ENCODE assay signal across 14 cellular contexts in the genomic region with DNA sequence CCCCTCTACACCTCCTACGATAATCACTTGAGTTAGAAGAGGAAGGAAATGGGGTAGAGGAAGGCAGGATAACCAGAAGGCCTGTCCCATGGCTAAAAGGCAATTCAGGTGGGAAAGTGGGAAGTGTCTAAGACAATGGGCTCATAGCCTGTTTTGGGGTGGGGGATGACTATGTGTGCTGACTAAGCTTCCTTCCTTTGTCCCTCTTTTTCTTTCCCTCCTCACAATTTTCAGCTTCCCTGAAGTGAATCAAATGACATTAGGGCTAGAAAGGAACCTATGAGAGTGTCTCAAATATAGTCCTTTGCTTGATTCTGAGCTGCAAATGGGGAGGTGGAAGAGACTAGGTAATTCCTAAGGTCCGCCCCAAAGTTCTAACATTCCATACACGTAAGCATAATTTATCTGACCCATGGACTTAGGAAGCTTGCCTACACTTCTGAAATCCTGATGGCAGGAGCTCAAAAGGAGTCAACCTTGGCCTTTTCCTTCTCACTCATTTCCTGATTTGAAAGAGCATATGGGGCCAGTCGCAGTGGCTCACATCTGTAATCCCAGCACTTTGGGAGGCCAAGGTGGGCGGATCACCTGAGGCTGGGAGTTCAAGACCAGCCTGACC. TPM values are rescaled to one million over a fixed set of nuclear protein-coding genes. Genes with fewer than 3 reads are reported as not detected.
DNase-seq lines count a peak whose midpoint lies in the region; ATAC-seq, FAIRE-seq and TF ChIP-seq lines count a peak whose summit lies in the region.
"Had no signal": no experiment of that assay in that cellular context is flagged by ENCODE, and none has a peak within 500 bp of the region (broad histone marks: within the 10 kb centered on the region; RNA-seq: fewer than 3 reads in every experiment).

No MANE protein-coding gene starts in this region.

- no peaks in the 10 kb centered on the region for H3K79me2 ChIP-seq in K562 (ENCODE audit: control insufficient read depth, insufficient read depth, low read length)

- H3K9me3 Mint-ChIP-seq in activated naive CD4-positive, alpha-beta T cell treated with anti-CD3 and anti-CD28 coated beads, Interleukin-2, amount 50 U/mL, for 24 hours = no peaks in the 10 kb centered on the region
- H3K9me3 Mint-ChIP-seq in stimulated activated effector memory CD8-positive, alpha-beta T cell treated with anti-CD3 and anti-CD28 coated beads, Interleukin-12 subunit alpha, Interleukin-12 subunit beta, amount 100 ng/mL, for 72 hours = no peaks in the 10 kb centered on the region

- no peaks in the 10 kb centered on the region for H4K20me1 ChIP-seq in K562 (replicated peaks; ENCODE audit: control insufficient read depth, insufficient read depth, low read length)
- H4K20me1 ChIP-seq: BLaER1 had no signal

- H3K4me1 ChIP-seq in K562 (replicated peaks in 1 of 2; ENCODE audit: control insufficient read depth in 2 of 2, insufficient read depth in 2 of 2, low read length in 2 of 2) (peaks cover 18 to 37% of the 10 kb centered on the region in 2 experiments), colonic mucosa (no peaks in the 10 kb centered on the region)
- H3K4me1 ChIP-seq: BLaER1 had no signal

- TF ChIP-seq CTCF in K562 (IDR thresholded peaks at IDR 0.05 in 2 of 3, conservative IDR thresholded peaks at IDR 0.05 in 1 of 3; ENCODE audit: insufficient read depth in 2 of 3, low read depth in 1 of 3, low read length in 3 of 3) (no peak), fibroblast of pulmonary artery (IDR thresholded peaks at IDR 0.05; ENCODE audit: low read length, missing control alignments) (no peak), colonic mucosa (IDR thresholded peaks at IDR 0.05) (no peak)

- H2AFZ ChIP-seq in K562 (ENCODE audit: low read depth, low read length) = no peak overlapping the region

- H3K9ac ChIP-seq in K562 (ENCODE audit: insufficient read depth in 1 of 2, low read depth in 2 of 2, low read length in 2 of 2) (no peak overlapping the region), colonic mucosa (ENCODE audit: low read depth in 2 of 2, low read length in 2 of 2) (no peak overlapping the region)
- H3K9ac ChIP-seq: BLaER1 had no signal

- peak overlapping the region; percentile 30 for H3K27ac Mint-ChIP-seq in activated naive CD4-positive, alpha-beta T cell treated with anti-CD3 and anti-CD28 coated beads, Interleukin-2, amount 50 U/mL, for 24 hours
- peak overlapping the region; percentile 64 for H3K27ac Mint-ChIP-seq in stimulated activated effector memory CD8-positive, alpha-beta T cell treated with anti-CD3 and anti-CD28 coated beads, Interleukin-12 subunit alpha, Interleukin-12 subunit beta, amount 100 ng/mL, for 72 hours

- no peak for TF ChIP-seq EP300 in K562 (IDR thresholded peaks at IDR 0.05; ENCODE audit: low read length)

- 86% methylated on average over 5 of the region's 5 CpGs for WGBS in K562 (ENCODE audit: insufficient coverage, low coverage, missing lambda C conversion rate)

- H3K27me3 Mint-ChIP-seq in activated naive CD4-positive, alpha-beta T cell treated with anti-CD3 and anti-CD28 coated beads, Interleukin-2, amount 50 U/mL, for 24 hours = no peaks in the 10 kb centered on the region

- no peaks in the 10 kb centered on the region for H3K9me1 ChIP-seq in K562 (ENCODE audit: control insufficient read depth, insufficient read depth, low read length)

- H3K36me3 Mint-ChIP-seq in activated naive CD4-positive, alpha-beta T cell treated with anti-CD3 and anti-CD28 coated beads, Interleukin-2, amount 50 U/mL, for 24 hours = peaks cover 18% of the 10 kb centered on the region
- peaks cover 99% of the 10 kb centered on the region for H3K36me3 Mint-ChIP-seq in stimulated activated effector memory CD8-positive, alpha-beta T cell treated with anti-CD3 and anti-CD28 coated beads, Interleukin-12 subunit alpha, Interleukin-12 subunit beta, amount 100 ng/mL, for 72 hours

- DNase-seq in activated naive CD4-positive, alpha-beta T cell treated with Interleukin-2 at 50 U/mL for 16 hours = no peak
- DNase-seq in K562 (ENCODE audit: extremely low read depth in 1 of 4, low spot score in 3 of 4) (no peak), fibroblast of pulmonary artery (ENCODE audit: low read depth) (peak; percentile 54), GM19239 (ENCODE audit: insufficient read length, low spot score) (no peak), colonic mucosa (no peak)
- DNase-seq in stimulated activated effector memory CD8-positive, alpha-beta T cell treated with anti-CD3 and anti-CD28 coated beads, Interleukin-12 subunit alpha, Interleukin-12 subunit beta, amount 100 ng/mL, for 72 hours (ENCODE audit: low spot score in 2 of 2) = no peak
- DNase-seq: 8988T, AML-193, DMS53, GF-D8 had no signal

- no peaks in the 10 kb centered on the region for H3K4me1 Mint-ChIP-seq in activated naive CD4-positive, alpha-beta T cell treated with anti-CD3 and anti-CD28 coated beads, Interleukin-2, amount 50 U/mL, for 24 hours
- H3K4me1 Mint-ChIP-seq in stimulated activated effector memory CD8-positive, alpha-beta T cell treated with anti-CD3 and anti-CD28 coated beads, Interleukin-12 subunit alpha, Interleukin-12 subunit beta, amount 100 ng/mL, for 72 hours = peaks cover 30% of the 10 kb centered on the region

- H3K4me3 ChIP-seq in K562 (no peak overlapping the region), fibroblast of pulmonary artery (replicated peaks; ENCODE audit: low read depth, low read length) (no peak overlapping the region), colonic mucosa (no peak overlapping the region)
- H3K4me3 ChIP-seq: BLaER1 had no signal

- intact Hi-C loops in K562 (cut with micrococcal nuclease) (no loop called here), colonic mucosa (cut with DNase I) (no loop called here)

- H3K4me2 ChIP-seq in K562 (ENCODE audit: insufficient read depth, low read length) = no peak overlapping the region
- H3K4me2 ChIP-seq: BLaER1 had no signal

- no peak for FAIRE-seq in K562 (lab: Jason Lieb, UNC)
- no peak for FAIRE-seq in GM19239 (lab: Jason Lieb, UNC)
- FAIRE-seq: HTR-8/SVneo had no signal

- POLR2A ChIA-PET in K562 (lab: Yijun Ruan, JAX) = interaction anchor here (0.6 to 1.7 kb wide), 3 partner anchors 11 to 227 kb away, joined by 3 to 6 read pairs (median 3); no protein-coding TSS in a partner anchor

- TF ChIP-seq RAD21 in K562 (CRISPR knock-in tag; conservative IDR thresholded peaks at IDR 0.05 in 1 of 2, IDR thresholded peaks at IDR 0.05 in 1 of 2) = no peak

- H3K27ac ChIP-seq in K562 (ENCODE audit: extremely low read depth, low read depth, low read length) = no peak overlapping the region; the same call in 2 of the 3 replicates
- no peak overlapping the region for H3K27ac ChIP-seq in colonic mucosa
- H3K27ac ChIP-seq: BLaER1 had no signal

- H3K4me3 Mint-ChIP-seq in activated naive CD4-positive, alpha-beta T cell treated with anti-CD3 and anti-CD28 coated beads, Interleukin-2, amount 50 U/mL, for 24 hours = no peak overlapping the region
- no peak overlapping the region for H3K4me3 Mint-ChIP-seq in stimulated activated effector memory CD8-positive, alpha-beta T cell treated with anti-CD3 and anti-CD28 coated beads, Interleukin-12 subunit alpha, Interleukin-12 subunit beta, amount 100 ng/mL, for 72 hours

- H3K27me3 ChIP-seq in K562 (ENCODE audit: control insufficient read depth in 2 of 2, insufficient read depth in 2 of 2, low read length in 2 of 2) (no peaks in the 10 kb centered on the region), colonic mucosa (no peaks in the 10 kb centered on the region)
- H3K27me3 ChIP-seq: BLaER1 had no signal

- BruUV-seq in K562 (replicated peaks; lab: Mats Ljungman, UMichigan) = no TSS peak

- H3K9me3 ChIP-seq in K562 (replicated peaks; ENCODE audit: control insufficient read depth, insufficient read depth, low read depth, low read length) (no peaks in the 10 kb centered on the region), colonic mucosa (no peaks in the 10 kb centered on the region)
- H3K9me3 ChIP-seq: BLaER1 had no signal

- in situ Hi-C loops in K562 (cut with MboI) = no loop called here

- peaks cover 48% of the 10 kb centered on the region; the same call in 2 of the 3 replicates for H3K36me3 ChIP-seq in K562 (ENCODE audit: control insufficient read depth, insufficient read depth, low read length)
- peaks cover 4% of the 10 kb centered on the region for H3K36me3 ChIP-seq in colonic mucosa

- no peak for TF ChIP-seq POLR2A in K562 (conservative IDR thresholded peaks at IDR 0.05)

- no peak for ATAC-seq in K562
- no peak for ATAC-seq in stimulated activated effector memory CD8-positive, alpha-beta T cell treated with anti-CD3 and anti-CD28 coated beads, Interleukin-12 subunit alpha, Interleukin-12 subunit beta, amount 100 ng/mL, for 72 hours
- ATAC-seq: HCT116 had no signal

- CTCF ChIA-PET in K562 (lab: Yijun Ruan, JAX; ENCODE audit: low intra/inter-chr PET ratio) = no interaction called here

RNA-seq across cellular contexts. Expression of gene EDEM2, which starts 24.2 kb away (rescaled TPM):
- 8.9 and 14.8 TPM in 2 replicates for total RNA-seq in K562 (2011; cell fraction: chromatin; rRNA removed; ENCODE audit: low replicate concordance)
- 12.9 and 17.7 TPM in 2 replicates for total RNA-seq in K562 (2011; cell fraction: nucleolus; rRNA removed)
- total RNA-seq in K562 (2011; cell fraction: nucleoplasm; rRNA removed) = 14.7 and 15.8 TPM in 2 replicates
- total RNA-seq in K562 (2014; rRNA removed) = 10.1 and 13.3 TPM in 2 replicates
- total RNA-seq in K562 (2014; rRNA removed; fragmentation: Illumina TruSeq; extraction: Trizol) = 8.6 and 9.7 TPM in 2 replicates
- 10.9 and 11.2 TPM in 2 replicates for total RNA-seq in K562 (2015; rRNA removed; fragmentation: Illumina TruSeq; extraction: Trizol)
- total RNA-seq in K562 (2021) = 9.8 and 10.4 TPM in 2 replicates
- 6.9 and 8.8 TPM in 2 replicates for polyA plus RNA-seq in K562 (2011; rRNA removed)
- 6.7 and 7.4 TPM in 2 replicates for polyA plus RNA-seq in K562 (2011; cell fraction: cytosol; rRNA removed)
- 11.6 and 12.1 TPM in 2 replicates for polyA plus RNA-seq in K562 (2011; cell fraction: nucleus; rRNA removed)
- 12.0 and 25.9 TPM in 2 replicates for polyA plus RNA-seq in K562 (2012)
- polyA plus RNA-seq in K562 (2014; fragmentation: Illumina TruSeq; extraction: Trizol) = 10.3 and 11.0 TPM in 2 replicates
- 1 to 10 TPM; 7.3 to 9.1 TPM for polyA plus RNA-seq in K562 (2014; fragmentation: Nextera tagmentation; extraction: Ambion mirVana)
- polyA plus RNA-seq in K562 (2014; rRNA removed) = 5.5 and 6.9 TPM in 2 replicates
- 5.5 TPM in 2 replicates for polyA minus RNA-seq in K562 (2011; rRNA and poly(A)+ RNA removed)
- polyA minus RNA-seq in K562 (2011; cell fraction: cytosol; rRNA and poly(A)+ RNA removed) = 4.8 and 5.4 TPM in 2 replicates
- polyA minus RNA-seq in K562 (2011; cell fraction: nucleus; rRNA and poly(A)+ RNA removed) = 2.7 and 3.4 TPM in 2 replicates
- total RNA-seq in colonic mucosa = 10 to 100 TPM; 28.0 to 36.0 TPM

RNA-seq across cellular contexts. Expression of gene TRPC4AP, which starts 30.3 kb away (rescaled TPM):
- total RNA-seq in K562 (2011; cell fraction: chromatin; rRNA removed; ENCODE audit: low replicate concordance) = 144 and 200 TPM in 2 replicates
- 104 and 109 TPM in 2 replicates for total RNA-seq in K562 (2011; cell fraction: nucleolus; rRNA removed)
- 81.8 and 94.8 TPM in 2 replicates for total RNA-seq in K562 (2011; cell fraction: nucleoplasm; rRNA removed)
- 27.8 and 30.4 TPM in 2 replicates for total RNA-seq in K562 (2014; rRNA removed)
- 30.8 and 31.4 TPM in 2 replicates for total RNA-seq in K562 (2014; rRNA removed; fragmentation: Illumina TruSeq; extraction: Trizol)
- 33.2 and 33.3 TPM in 2 replicates for total RNA-seq in K562 (2015; rRNA removed; fragmentation: Illumina TruSeq; extraction: Trizol)
- 52.4 and 55.9 TPM in 2 replicates for total RNA-seq in K562 (2021)
- 70.3 and 92.0 TPM in 2 replicates for polyA plus RNA-seq in K562 (2011; rRNA removed)
- polyA plus RNA-seq in K562 (2011; cell fraction: cytosol; rRNA removed) = 72.8 and 74.0 TPM in 2 replicates
- polyA plus RNA-seq in K562 (2011; cell fraction: nucleus; rRNA removed) = 202 and 245 TPM in 2 replicates
- 41.4 and 126 TPM in 2 replicates for polyA plus RNA-seq in K562 (2012)
- 49.1 and 53.7 TPM in 2 replicates for polyA plus RNA-seq in K562 (2014; fragmentation: Illumina TruSeq; extraction: Trizol)
- 1 to 10 TPM; 2.3 to 3.6 TPM for polyA plus RNA-seq in K562 (2014; fragmentation: Nextera tagmentation; extraction: Ambion mirVana)
- 54.4 and 55.0 TPM in 2 replicates for polyA plus RNA-seq in K562 (2014; rRNA removed)
- polyA minus RNA-seq in K562 (2011; rRNA and poly(A)+ RNA removed) = 79.0 and 79.5 TPM in 2 replicates
- polyA minus RNA-seq in K562 (2011; cell fraction: cytosol; rRNA and poly(A)+ RNA removed) = 42.6 and 43.7 TPM in 2 replicates
- 37.8 and 72.4 TPM in 2 replicates for polyA minus RNA-seq in K562 (2011; cell fraction: nucleus; rRNA and poly(A)+ RNA removed)
- total RNA-seq in colonic mucosa = 10 to 100 TPM; 52.8 to 63.2 TPM

RNA-seq across cellular contexts. Expression of gene PROCR, which starts 49.0 kb away (rescaled TPM):
- 2.5 and 7.2 TPM in 2 replicates for total RNA-seq in K562 (2011; cell fraction: chromatin; rRNA removed; ENCODE audit: low replicate concordance)
- total RNA-seq in K562 (2011; cell fraction: nucleolus; rRNA removed) = 10.1 and 13.0 TPM in 2 replicates
- 7.0 and 8.1 TPM in 2 replicates for total RNA-seq in K562 (2011; cell fraction: nucleoplasm; rRNA removed)
- 4.9 and 5.7 TPM in 2 replicates for total RNA-seq in K562 (2014; rRNA removed)
- total RNA-seq in K562 (2014; rRNA removed; fragmentation: Illumina TruSeq; extraction: Trizol) = 3.4 and 3.7 TPM in 2 replicates
- 3.8 and 4.0 TPM in 2 replicates for total RNA-seq in K562 (2015; rRNA removed; fragmentation: Illumina TruSeq; extraction: Trizol)
- total RNA-seq in K562 (2021) = 4.1 and 4.5 TPM in 2 replicates
- 5.3 and 7.1 TPM in 2 replicates for polyA plus RNA-seq in K562 (2011; rRNA removed)
- 6.2 and 20.5 TPM in 2 replicates for polyA plus RNA-seq in K562 (2011; cell fraction: cytosol; rRNA removed)
- 2.5 and 4.1 TPM in 2 replicates for polyA plus RNA-seq in K562 (2011; cell fraction: nucleus; rRNA removed)
- 5.5 and 7.4 TPM in 2 replicates for polyA plus RNA-seq in K562 (2012)
- 3.6 and 4.6 TPM in 2 replicates for polyA plus RNA-seq in K562 (2014; fragmentation: Illumina TruSeq; extraction: Trizol)
- 1 to 10 TPM; 1.6 to 2.6 TPM for polyA plus RNA-seq in K562 (2014; fragmentation: Nextera tagmentation; extraction: Ambion mirVana)
- 6.1 and 9.6 TPM in 2 replicates for polyA plus RNA-seq in K562 (2014; rRNA removed)
- 2.6 and 3.9 TPM in 2 replicates for polyA minus RNA-seq in K562 (2011; rRNA and poly(A)+ RNA removed)
- polyA minus RNA-seq in K562 (2011; cell fraction: cytosol; rRNA and poly(A)+ RNA removed) = 2.5 and 3.1 TPM in 2 replicates
- 0.81 and 1.3 TPM in 2 replicates for polyA minus RNA-seq in K562 (2011; cell fraction: nucleus; rRNA and poly(A)+ RNA removed)
- total RNA-seq in colonic mucosa = 10 to 100 TPM in 1 of 2 donors, 1 to 10 TPM in 1; 9.8 to 14.5 TPM
